10 cellular contexts compared by ENCODE assay signal in genomic region chr9:136688274-136689107, GRCh38. TPM values are rescaled to one million over a fixed set of nuclear protein-coding genes. Genes with fewer than 3 reads are reported as not detected.
DNase-seq lines count a peak whose midpoint lies in the region; ATAC-seq and TF ChIP-seq lines count a peak whose summit lies in the region.
"Had no signal": no experiment of that assay in that cellular context is flagged by ENCODE, and none has a peak within 500 bp of the region (broad histone marks: within the 10 kb centered on the region; RNA-seq: fewer than 3 reads in every experiment).

No MANE protein-coding gene starts in this region.

- TF ChIP-seq CTCF in brain (conservative IDR thresholded peaks at IDR 0.05) (no peak), neural crest cell (conservative IDR thresholded peaks at IDR 0.05) (no peak)

- no peaks in the 10 kb centered on the region; the same call in 1 of the 2 replicates for H3K27me3 ChIP-seq in H7 (ENCODE audit: control insufficient read depth, insufficient read depth, low read length)

- peak overlapping the region; percentile 37 to 70 (median 58) for H3K4me3 Mint-ChIP-seq in brain
- H3K4me3 Mint-ChIP-seq in neural crest cell = peak overlapping the region; percentile 65

- ATAC-seq in GM18498 (IDR thresholded peaks at IDR 0.05; ENCODE audit: unreplicated experiment) = no peak
- ATAC-seq in HG03521 (IDR thresholded peaks at IDR 0.05; ENCODE audit: unreplicated experiment) = no peak

- DNase-seq in DMS53 (lab: John Stamatoyannopoulos, UW) (peak; percentile 71), H7 (peak; percentile 87), neural crest cell (ENCODE audit: low read depth, low spot score) (no peak), HCEC 1CT (no peak), occipital lobe (lab: John Stamatoyannopoulos, UW) (no peak)
- DNase-seq: SHP77 had no signal

- H3K4me1 Mint-ChIP-seq in brain (peaks cover 23% of the 10 kb centered on the region), neural crest cell (peaks cover 7% of the 10 kb centered on the region)

- H3K36me3 ChIP-seq in H7 (replicated peaks; ENCODE audit: control insufficient read depth, insufficient read depth, low read length) = no peaks in the 10 kb centered on the region; the same call in 1 of the 2 replicates

- H3K27me3 Mint-ChIP-seq in brain = peaks cover 9% of the 10 kb centered on the region
- peaks cover 26% of the 10 kb centered on the region for H3K27me3 Mint-ChIP-seq in neural crest cell (ENCODE audit: low read depth)

- H3K27ac Mint-ChIP-seq in brain = peak overlapping the region in 2 of 5 experiments; percentile 28 to 70
- no peak overlapping the region for H3K27ac Mint-ChIP-seq in neural crest cell (ENCODE audit: unreplicated experiment)

- peaks cover 0 to 2% (median 0%) of the 10 kb centered on the region in 5 experiments for H3K9me3 Mint-ChIP-seq in brain
- H3K9me3 Mint-ChIP-seq in neural crest cell = no peaks in the 10 kb centered on the region

- H3K36me3 Mint-ChIP-seq in brain = no peaks in the 10 kb centered on the region
- no peaks in the 10 kb centered on the region for H3K36me3 Mint-ChIP-seq in neural crest cell (ENCODE audit: low read depth)

- H3K4me3 ChIP-seq in H7 (ENCODE audit: insufficient read depth, low read depth, low read length) = peak overlapping the region; percentile 46; the same call in 1 of the 2 replicates

RNA-seq across cellular contexts. Expression of gene AGPAT2, which starts 1.2 kb away (rescaled TPM):
- 41.1 and 54.7 TPM in 2 replicates for total RNA-seq in H7 (2014; rRNA removed; shearing (Covaris generic))
- polyA plus RNA-seq in brain (ENCODE audit: insufficient read depth, low read depth, low replicate concordance) = 42.6 TPM
- total RNA-seq in neural crest cell (18.4 and 19.0 TPM in 2 replicates), occipital lobe (2.2 TPM)

RNA-seq across cellular contexts. Expression of gene DIPK1B, which starts 23.9 kb away (rescaled TPM):
- 57.0 and 75.7 TPM in 2 replicates for total RNA-seq in H7 (2014; rRNA removed; shearing (Covaris generic))
- polyA plus RNA-seq in brain (ENCODE audit: insufficient read depth, low read depth, low replicate concordance) = 35.5 TPM
- 46.3 and 49.2 TPM in 2 replicates for total RNA-seq in neural crest cell
- total RNA-seq in occipital lobe = 25.1 TPM

RNA-seq across cellular contexts. Expression of gene EGFL7, which starts 25.8 kb away (rescaled TPM):
- total RNA-seq in H7 (2014; rRNA removed; shearing (Covaris generic)) = 68.5 and 87.3 TPM in 2 replicates
- 36.4 TPM for polyA plus RNA-seq in brain (ENCODE audit: insufficient read depth, low read depth, low replicate concordance)
- total RNA-seq in neural crest cell (14.1 and 16.8 TPM in 2 replicates), occipital lobe (13.7 TPM)

RNA-seq across cellular contexts. Expression of gene LCN10, which starts 54.2 kb away (rescaled TPM):
- 0.76 and 1.4 TPM in 2 replicates for total RNA-seq in H7 (2014; rRNA removed; shearing (Covaris generic))
- polyA plus RNA-seq in brain (ENCODE audit: insufficient read depth, low read depth, low replicate concordance) = 3.5 TPM
- total RNA-seq in neural crest cell (not detected in 2 replicates), occipital lobe (not detected)

RNA-seq across cellular contexts. Expression of gene LCN6, which starts 59.8 kb away (rescaled TPM):
- total RNA-seq in H7 (2014; rRNA removed; shearing (Covaris generic)) = not detected in 2 replicates
- not detected for polyA plus RNA-seq in brain (ENCODE audit: insufficient read depth, low read depth, low replicate concordance)
- total RNA-seq in neural crest cell = not detected in 2 replicates
- not detected for total RNA-seq in occipital lobe
- total RNA-seq: dermis microvascular lymphatic vessel endothelial cell had no signal

Comparison
In these comparisons a context has a peak if more than half of its experiments do, and no peak if none do; other contexts are left out.
1. DNase-seq: peak in DMS53 (single experiment) and H7 (single experiment); none in neural crest cell (single experiment), HCEC 1CT (single experiment) and occipital lobe (single experiment).